In genomic region chr13:110647365-110647737, GRCh38 we compare ENCODE assay signal across 25 cellular contexts.
"Had no signal": no experiment of that assay in that cellular context is flagged by ENCODE, and none has a peak within 500 bp of the region (broad histone marks: within the 10 kb centered on the region; RNA-seq: fewer than 3 reads in every experiment).

No MANE protein-coding gene starts in this region.

- H3K27ac ChIP-seq: epithelial cell of prostate, esophagus squamous epithelium, tibial nerve had no signal

- H3K9me3 ChIP-seq: esophagus squamous epithelium, neutrophil, tibial nerve had no signal

- H3K9me3 Mint-ChIP-seq: activated naive CD4-positive, alpha-beta T cell treated with anti-CD3 and anti-CD28 coated beads, Interleukin-2, amount 50 U/mL, for 24 hours; activated naive CD8-positive, alpha-beta T cell treated with anti-CD3 and anti-CD28 coated beads, Interleukin-2, amount 50 U/mL, for 24 hours; activated T-cell treated with anti-CD3 and anti-CD28 coated beads, Interleukin-2, amount 50 U/mL, for 4 hours; activated T-helper 2 cell treated with anti-CD3 and anti-CD28 coated beads, Interferon-gamma antibody, Interleukin-2, Interleukin-4, amounts not matched to agents 10 μg/mL and 5 μg/mL and 100 μg/mL, durations not matched to agents 14 hours and 24 hours and 36 hours; dendritic cell treated with granulocyte-macrophage colony-stimulating factor and Interleukin-4, amounts not matched to agents 40 ng/mL and 50 ng/mL, for 4 days; natural killer cell treated with Interleukin-12 subunit alpha and Interleukin-12 subunit beta and Interleukin-15 and Interleukin-18, amount 100 ng/mL, for 72 hours; stimulated activated naive B cell treated with anti-CD40 and anti-IgM and Interleukin-4, amounts not matched to agents 10 μg/mL and 1 μg/mL and 100 μg/mL, for 72 hours; T-helper 2 cell treated with Interferon-gamma antibody and Interleukin-4, amounts not matched to agents 5 μg/mL and 100 μg/mL, for 36 hours had no signal

- FAIRE-seq: islet of Langerhans, small intestine had no signal

- H3K4me3 Mint-ChIP-seq: activated naive CD4-positive, alpha-beta T cell treated with anti-CD3 and anti-CD28 coated beads, Interleukin-2, amount 50 U/mL, for 24 hours; activated naive CD8-positive, alpha-beta T cell treated with anti-CD3 and anti-CD28 coated beads, Interleukin-2, amount 50 U/mL, for 24 hours; activated T-cell treated with anti-CD3 and anti-CD28 coated beads, Interleukin-2, amount 50 U/mL, for 4 hours; dendritic cell treated with granulocyte-macrophage colony-stimulating factor and Interleukin-4, amounts not matched to agents 40 ng/mL and 50 ng/mL, for 4 days; natural killer cell treated with Interleukin-12 subunit alpha and Interleukin-12 subunit beta and Interleukin-15 and Interleukin-18, amount 100 ng/mL, for 72 hours; T-helper 2 cell treated with Interferon-gamma antibody and Interleukin-4, amounts not matched to agents 5 μg/mL and 100 μg/mL, for 36 hours had no signal

- H3K27me3 ChIP-seq: esophagus squamous epithelium, neutrophil, tibial nerve had no signal

- ATAC-seq: activated naive CD8-positive, alpha-beta T cell treated with anti-CD3 and anti-CD28 coated beads, Interleukin-2, amount 50 U/mL, for 24 hours; activated T-cell treated with anti-CD3 and anti-CD28 coated beads, Interleukin-2, amount 50 U/mL, for 4 hours; natural killer cell treated with Interleukin-12 subunit alpha and Interleukin-12 subunit beta and Interleukin-15 and Interleukin-18, amount 100 ng/mL, for 72 hours; sciatic nerve; stimulated activated naive B cell treated with anti-CD40 and anti-IgM and Interleukin-4, amounts not matched to agents 10 μg/mL and 1 μg/mL and 100 μg/mL, for 72 hours had no signal

- H3K4me3 ChIP-seq: esophagus squamous epithelium, tibial nerve had no signal

- H3K36me3 Mint-ChIP-seq: natural killer cell treated with Interleukin-12 subunit alpha and Interleukin-12 subunit beta and Interleukin-15 and Interleukin-18, amount 100 ng/mL, for 72 hours had no signal

- H3K27me3 Mint-ChIP-seq: activated naive CD4-positive, alpha-beta T cell treated with anti-CD3 and anti-CD28 coated beads, Interleukin-2, amount 50 U/mL, for 24 hours; activated naive CD8-positive, alpha-beta T cell treated with anti-CD3 and anti-CD28 coated beads, Interleukin-2, amount 50 U/mL, for 24 hours; dendritic cell treated with granulocyte-macrophage colony-stimulating factor and Interleukin-4, amounts not matched to agents 40 ng/mL and 50 ng/mL, for 4 days; natural killer cell treated with Interleukin-12 subunit alpha and Interleukin-12 subunit beta and Interleukin-15 and Interleukin-18, amount 100 ng/mL, for 72 hours; progenitor cell of endocrine pancreas; stimulated activated naive B cell treated with anti-CD40 and anti-IgM and Interleukin-4, amounts not matched to agents 10 μg/mL and 1 μg/mL and 100 μg/mL, for 72 hours had no signal

- DNase-seq: activated CD4-positive, alpha-beta T cell treated with anti-CD3 and anti-CD28 coated beads for 48 hours; activated CD4-positive, alpha-beta T cell treated with anti-CD3 and anti-CD28 coated beads, Interleukin-2, amount 50 U/mL, for 48 hours; activated CD8-positive, alpha-beta memory T cell treated with anti-CD3 and anti-CD28 coated beads for 24 hours; activated naive CD8-positive, alpha-beta T cell treated with anti-CD3 and anti-CD28 coated beads, Interleukin-2, amount 50 U/mL, for 24 hours; activated T-cell treated with anti-CD3 and anti-CD28 coated beads, Interleukin-2, amount 50 U/mL, for 4 hours; amygdala; central memory CD4-positive, alpha-beta T cell; esophagus squamous epithelium; foreskin melanocyte; mammary epithelial cell; small intestine; stimulated activated CD4-positive, alpha-beta T cell treated with anti-CD3 and anti-CD28 coated beads, Interleukin-4, amount 100 ng/mL, for 24 hours; stimulated activated naive B cell treated with anti-CD40 and anti-IgM and Interleukin-4, amounts not matched to agents 10 μg/mL and 1 μg/mL and 100 μg/mL, for 72 hours; T-helper 1 cell had no signal

- H3K27ac Mint-ChIP-seq: activated naive CD8-positive, alpha-beta T cell treated with anti-CD3 and anti-CD28 coated beads, Interleukin-2, amount 50 U/mL, for 24 hours; activated T-helper 2 cell treated with anti-CD3 and anti-CD28 coated beads, Interferon-gamma antibody, Interleukin-2, Interleukin-4, amounts not matched to agents 10 μg/mL and 5 μg/mL and 100 μg/mL, durations not matched to agents 14 hours and 24 hours and 36 hours; dendritic cell treated with granulocyte-macrophage colony-stimulating factor and Interleukin-4, amounts not matched to agents 40 ng/mL and 50 ng/mL, for 4 days; progenitor cell of endocrine pancreas; T-helper 2 cell treated with Interferon-gamma antibody and Interleukin-4, amounts not matched to agents 5 μg/mL and 100 μg/mL, for 36 hours had no signal

- H3K4me1 Mint-ChIP-seq: activated naive CD4-positive, alpha-beta T cell treated with anti-CD3 and anti-CD28 coated beads, Interleukin-2, amount 50 U/mL, for 24 hours had no signal
